ENCODE assay signal across 8 cellular contexts in genomic region chr4:121764702-121765367, GRCh38. TPM values are rescaled to one million over a fixed set of nuclear protein-coding genes. Genes with fewer than 3 reads are reported as not detected.
DNase-seq lines count a peak whose midpoint lies in the region; ATAC-seq and TF ChIP-seq lines count a peak whose summit lies in the region.

Gene SMIM43, minus strand, starts transcription at chr4:121765164. Its CDS starts 59 bp downstream, at chr4:121765105.

- H3K27ac Mint-ChIP-seq in T-helper 17 cell (no peak within 1 kb of the TSS), progenitor cell of endocrine pancreas (peak within 1 kb of the TSS; percentile 10)

- H3K4me1 ChIP-seq in BE2C: no peaks in the 10 kb centered on the region

- ATAC-seq in T-helper 17 cell: no peak
- ATAC-seq in HG03565 (IDR thresholded peaks at IDR 0.05; ENCODE audit: unreplicated experiment): no peak
- ATAC-seq in GM21360 (IDR thresholded peaks at IDR 0.05; ENCODE audit: unreplicated experiment): no peak

- in situ Hi-C loops in GM13976 (cut with MboI; ENCODE audit: low sequenced_read_pairs, unreplicated experiment): no loop called here

- H3K36me3 Mint-ChIP-seq in T-helper 17 cell (ENCODE audit: low read depth) (peaks cover 10% of the 10 kb centered on the region), progenitor cell of endocrine pancreas (ENCODE audit: insufficient read depth) (no peaks in the 10 kb centered on the region)

- peaks cover 4% of the 10 kb centered on the region for H3K4me1 Mint-ChIP-seq in T-helper 17 cell
- H3K4me1 Mint-ChIP-seq in progenitor cell of endocrine pancreas (ENCODE audit: low read depth): peaks cover 3% of the 10 kb centered on the region

- H3K9me3 ChIP-seq in T-helper 17 cell (ENCODE audit: control insufficient read depth, low read length, poor library complexity, severe bottlenecking) (no peaks in the 10 kb centered on the region), BE2C (no peaks in the 10 kb centered on the region)

- H3K27me3 Mint-ChIP-seq in T-helper 17 cell (peaks cover 83% of the 10 kb centered on the region), progenitor cell of endocrine pancreas (peaks cover 90% of the 10 kb centered on the region)

- no peak for TF ChIP-seq CTCF in GM13976 (IDR thresholded peaks at IDR 0.05; ENCODE audit: borderline replicate concordance, control extremely low read depth, extremely low read depth, insufficient read depth, missing control alignments)
- TF ChIP-seq CTCF in progenitor cell of endocrine pancreas (IDR thresholded peaks at IDR 0.05; ENCODE audit: unreplicated experiment): no peak
- no peak for TF ChIP-seq CTCF in BE2C (IDR thresholded peaks at IDR 0.05; ENCODE audit: low read depth, low read length)

- no peaks in the 10 kb centered on the region for H3K36me3 ChIP-seq in BE2C

- peak; percentile 41 for DNase-seq in GM13976 (ENCODE audit: low spot score)
- DNase-seq in T-helper 17 cell: no peak
- DNase-seq in fibroblast of peridontal ligament (ENCODE audit: extremely low read depth): peak; percentile 24
- DNase-seq in progenitor cell of endocrine pancreas (ENCODE audit: low spot score, unreplicated experiment): peak; percentile 28
- DNase-seq in BE2C: no peak
- DNase-seq in cerebellar nuclear complex (lab: John Stamatoyannopoulos, UW): no peak

- no peaks in the 10 kb centered on the region for H3K9me3 Mint-ChIP-seq in progenitor cell of endocrine pancreas (ENCODE audit: low read depth)

- no peak within 1 kb of the TSS for H3K4me3 ChIP-seq in BE2C (ENCODE audit: low read depth, low read length)

- H3K27me3 ChIP-seq in BE2C: peaks cover 49% of the 10 kb centered on the region

- H3K4me3 Mint-ChIP-seq in T-helper 17 cell (peak within 1 kb of the TSS; percentile 73), progenitor cell of endocrine pancreas (ENCODE audit: low read depth) (peak within 1 kb of the TSS; percentile 74)

RNA-seq across cellular contexts. Expression of gene SMIM43, which starts in this region (rescaled TPM):
- total RNA-seq in T-helper 17 cell (not detected), progenitor cell of endocrine pancreas (not detected in 2 replicates)
- polyA plus RNA-seq in BE2C (2012; ENCODE audit: insufficient read depth, insufficient read length, low read depth): not detected

Comparison
In these comparisons a context has a peak if more than half of its experiments do, and no peak if none do; other contexts are left out.
1. Peak in DNase-seq in progenitor cell of endocrine pancreas; RNA of the gene not detected or under 1 TPM.
2. DNase-seq: peak in GM13976 (single experiment) and fibroblast of peridontal ligament (single experiment); none in T-helper 17 cell (0 of 3), BE2C (single experiment) and cerebellar nuclear complex (0 of 2).